20 cellular contexts compared by ENCODE assay signal in genomic region chr19:47003611-47003935, GRCh38. TPM values are rescaled to one million over a fixed set of nuclear protein-coding genes. Genes with fewer than 3 reads are reported as not detected.
A peak's percentile ranks its signal among the peaks of the same experiment; 100 is the strongest.
DNase-seq lines count a peak whose midpoint lies in the region; ATAC-seq and TF ChIP-seq lines count a peak whose summit lies in the region.
"Had no signal": no experiment of that assay in that cellular context is flagged by ENCODE, and none has a peak within 500 bp of the region (broad histone marks: within the 10 kb centered on the region; RNA-seq: fewer than 3 reads in every experiment).

No MANE protein-coding gene starts in this region.

- no peak for TF ChIP-seq CTCF in CD4-positive, alpha-beta T cell (IDR thresholded peaks at IDR 0.05)
- TF ChIP-seq CTCF in HEK293 (tag by site-specific recombination; IDR thresholded peaks at IDR 0.05) (no peak), right lobe of liver (IDR thresholded peaks at IDR 0.05) (no peak)

- peak; percentile 26 for ATAC-seq in CD4-positive, alpha-beta T cell (ENCODE audit: poor library complexity)
- ATAC-seq in effector memory CD8-positive, alpha-beta T cell (replicated peaks): peak; percentile 32
- ATAC-seq in right lobe of liver: peak; percentile 8 to 40 (median 25)

- no peaks in the 10 kb centered on the region for H3K9me3 Mint-ChIP-seq in CD4-positive, alpha-beta T cell
- H3K9me3 Mint-ChIP-seq in effector memory CD8-positive, alpha-beta T cell: no peaks in the 10 kb centered on the region
- H3K9me3 Mint-ChIP-seq: activated CD4-positive, alpha-beta T cell treated with anti-CD3 and anti-CD28 coated beads, Interleukin-2, amount 10 ng/mL, durations not matched to agents 7 days and 5 days; CD8-positive, alpha-beta memory T cell had no signal

- H3K36me3 Mint-ChIP-seq in CD4-positive, alpha-beta T cell (ENCODE audit: low read depth): peaks cover 34% of the 10 kb centered on the region
- peaks cover 24% of the 10 kb centered on the region for H3K36me3 Mint-ChIP-seq in effector memory CD8-positive, alpha-beta T cell (ENCODE audit: insufficient read depth)

- no peaks in the 10 kb centered on the region for H3K27me3 Mint-ChIP-seq in CD4-positive, alpha-beta T cell
- no peaks in the 10 kb centered on the region for H3K27me3 Mint-ChIP-seq in effector memory CD8-positive, alpha-beta T cell

- H3K27ac ChIP-seq in CD4-positive, alpha-beta T cell (ENCODE audit: low read depth, low read length): no peak overlapping the region
- H3K27ac ChIP-seq in HEK293 (ENCODE audit: extremely low read depth, low read depth, low read length): no peak overlapping the region
- H3K27ac ChIP-seq in right lobe of liver: no peak overlapping the region
- H3K27ac ChIP-seq: Peyer's patch had no signal

- POLR2A ChIA-PET in CD4-positive, alpha-beta T cell (lab: Charles Lee): no interaction called here
- POLR2A ChIA-PET in HEK293 (lab: Yijun Ruan, JAX) (interaction anchor here (0.5 to 1.4 kb wide), 6 partner anchors 9 to 144 kb away, joined by 3 to 8 read pairs (median 4); partner anchors contain the start of gene ZC3H4), HEK293T (lab: Yijun Ruan, JAX) (no interaction called here)

- H3K4me3 Mint-ChIP-seq in CD4-positive, alpha-beta T cell: no peak overlapping the region
- H3K4me3 Mint-ChIP-seq in effector memory CD8-positive, alpha-beta T cell: no peak overlapping the region
- H3K4me3 Mint-ChIP-seq: activated CD4-positive, alpha-beta T cell treated with anti-CD3 and anti-CD28 coated beads, Interleukin-2, amount 10 ng/mL, durations not matched to agents 7 days and 5 days; CD8-positive, alpha-beta memory T cell had no signal

- H3K4me1 Mint-ChIP-seq in CD4-positive, alpha-beta T cell (ENCODE audit: low read depth): no peaks in the 10 kb centered on the region
- peaks cover 14 to 15% of the 10 kb centered on the region in 2 donors for H3K4me1 Mint-ChIP-seq in effector memory CD8-positive, alpha-beta T cell (ENCODE audit: low read depth in 2 of 2)

- H3K4me3 ChIP-seq in HEK293 (ENCODE audit: low read depth, low read length) (no peak overlapping the region), right lobe of liver (no peak overlapping the region)
- H3K4me3 ChIP-seq: HAP-1, Peyer's patch had no signal

- WGBS in right lobe of liver (ENCODE audit: insufficient coverage, low coverage, low lambda C conversion rate, missing lambda C conversion rate): 0% methylated on average over 4 of the region's 10 CpGs

- DNase-seq in CD4-positive, alpha-beta T cell: no peak
- DNase-seq in effector memory CD8-positive, alpha-beta T cell: no peak
- DNase-seq in right lobe of liver (no peak), Ammon's horn (ENCODE audit: low spot score) (no peak), globus pallidus (ENCODE audit: low spot score) (no peak), HEK293T (ENCODE audit: extremely low spot score) (no peak), SIG-M5 (lab: John Stamatoyannopoulos, UW) (no peak)
- DNase-seq: activated CD4-positive, alpha-beta T cell treated with anti-CD3 and anti-CD28 coated beads, Interleukin-2, amount 10 ng/mL, durations not matched to agents 7 days and 5 days; activated CD8-positive, alpha-beta memory T cell treated with anti-CD3 and anti-CD28 coated beads, Interleukin-2, amount 50 U/mL, for 4 hours; activated gamma-delta T cell; caudate nucleus; CD8-positive, alpha-beta memory T cell; EL; Karpas-422; NCI-H1105 treated with DMSO at 0.1 percent for 48 hours; NCI-H2227 treated with DMSO at 0.1 percent for 48 hours; Peyer's patch; stimulated activated CD4-positive, alpha-beta T cell treated with anti-CD3 and anti-CD28 coated beads, Interleukin-4, amount 100 ng/mL, for 1 hour had no signal

- H3K27me3 ChIP-seq in CD4-positive, alpha-beta T cell (ENCODE audit: control insufficient read depth, insufficient read depth, low read length): no peaks in the 10 kb centered on the region
- H3K27me3 ChIP-seq in right lobe of liver: no peaks in the 10 kb centered on the region
- H3K27me3 ChIP-seq: Peyer's patch had no signal

- TF ChIP-seq POLR2A in right lobe of liver (IDR thresholded peaks at IDR 0.05): no peak

- CTCF ChIA-PET in CD4-positive, alpha-beta T cell (lab: Charles Lee): interaction anchor here (0.6 to 1.0 kb wide), 2 partner anchors 9 to 53 kb away, joined by 3 read pairs; no protein-coding TSS in a partner anchor
- CTCF ChIA-PET in HEK293 (lab: Yijun Ruan, JAX): interaction anchor here (0.6 to 1.8 kb wide), 2 partner anchors 10 to 11 kb away, joined by 3 to 13 read pairs; no protein-coding TSS in a partner anchor
- CTCF ChIA-PET in HEK293T (lab: Yijun Ruan, JAX): interaction anchor here (0.7 kb wide), 1 partner anchor 378 kb away, joined by 3 read pairs; no protein-coding TSS in a partner anchor

- peaks cover 0 to 33% of the 10 kb centered on the region in 2 experiments; a peak in 1 of 3 replicates for H3K36me3 ChIP-seq in HEK293 (ENCODE audit: control insufficient read depth in 2 of 2, insufficient read depth in 1 of 2, low read length in 2 of 2)
- H3K36me3 ChIP-seq in right lobe of liver: peaks cover 0 to 25% (median 11%) of the 10 kb centered on the region in 4 donors

- intact Hi-C loops in CD4-positive, alpha-beta T cell (cut with DNase I, micrococcal nuclease): no loop called here
- intact Hi-C loops in right lobe of liver (cut with DNase I): no loop called here

- H3K4me1 ChIP-seq in HEK293 (ENCODE audit: control insufficient read depth, insufficient read depth, low read length) (0 out of 2 replicates have a peak, but pooled peaks cover 2% of the 10 kb centered on the region), right lobe of liver (peaks cover 0 to 9% (median 4%) of the 10 kb centered on the region in 4 donors)
- H3K4me1 ChIP-seq: HAP-1 had no signal

- no peak overlapping the region for H3K27ac Mint-ChIP-seq in CD4-positive, alpha-beta T cell
- no peak overlapping the region for H3K27ac Mint-ChIP-seq in effector memory CD8-positive, alpha-beta T cell
- H3K27ac Mint-ChIP-seq: activated CD4-positive, alpha-beta T cell treated with anti-CD3 and anti-CD28 coated beads, Interleukin-2, amount 10 ng/mL, durations not matched to agents 7 days and 5 days had no signal

- no peaks in the 10 kb centered on the region for H3K9me3 ChIP-seq in CD4-positive, alpha-beta T cell (ENCODE audit: control insufficient read depth, low read length)
- H3K9me3 ChIP-seq in HEK293 (ENCODE audit: control insufficient read depth, insufficient read depth, low read depth, low read length) (no peaks in the 10 kb centered on the region), right lobe of liver (no peaks in the 10 kb centered on the region)
- H3K9me3 ChIP-seq: HAP-1, Peyer's patch had no signal

TF ChIP-seq in HEK293, 187 proteins besides CTCF, POLR2A, EP300 and RAD21 (continues in another document):
- TF ChIP-seq ZNF26 (tag by site-specific recombination; IDR thresholded peaks at IDR 0.05): no peak

TF ChIP-seq in HEK293T, 16 proteins besides CTCF, POLR2A, EP300 and RAD21:
- no peak for TF ChIP-seq FOXA1 (IDR thresholded peaks at IDR 0.05)
- no peak for TF ChIP-seq PKNOX1 (IDR thresholded peaks at IDR 0.05)
- no peak for TF ChIP-seq ELF4 (IDR thresholded peaks at IDR 0.05)
- TF ChIP-seq SP1 (IDR thresholded peaks at IDR 0.05): no peak
- no peak for TF ChIP-seq NFRKB (IDR thresholded peaks at IDR 0.05)

RNA-seq across cellular contexts. Expression of gene NPAS1, which starts 16.1 kb away (rescaled TPM):
- 1 to 10 TPM; 1.1 to 2.1 TPM for total RNA-seq in CD4-positive, alpha-beta T cell
- total RNA-seq in right lobe of liver: 1 to 10 TPM in 2 of 6 experiments, not detected in 4; 1.3 to 1.7 TPM
- total RNA-seq: activated CD4-positive, alpha-beta T cell treated with anti-CD3 and anti-CD28 coated beads, Interleukin-2, amount 10 ng/mL, durations not matched to agents 7 days and 5 days; Peyer's patch had no signal

RNA-seq across cellular contexts. Expression of gene TMEM160, which starts 44.9 kb away (rescaled TPM):
- 10 to 100 TPM; 18.0 to 18.1 TPM for total RNA-seq in CD4-positive, alpha-beta T cell
- total RNA-seq in right lobe of liver: 10 to 100 TPM; 12.3 to 37.0 (median 17.2) TPM
